Comparison of ENCODE assay signal across 8 cellular contexts in genomic region chrX:71911731-71912050, GRCh38. TPM values are rescaled to one million over a fixed set of nuclear protein-coding genes. Genes with fewer than 3 reads are reported as not detected.
DNase-seq lines count a peak whose midpoint lies in the region; ATAC-seq and TF ChIP-seq lines count a peak whose summit lies in the region.

No MANE protein-coding gene starts in this region.

- intact Hi-C loops in CD4-positive, alpha-beta memory T cell (cut with micrococcal nuclease) = no loop called here
- intact Hi-C loops in Panc1 (cut with micrococcal nuclease; ENCODE audit: unreplicated experiment) = no loop called here
- intact Hi-C loops in psoas muscle (cut with DNase I) = loop anchor here in 1 of 2 donors (2.0 kb wide), 1 partner anchor 215 kb away; no protein-coding TSS in a partner anchor

- no peaks in the 10 kb centered on the region for H3K36me3 ChIP-seq in CD4-positive, alpha-beta memory T cell (ENCODE audit: insufficient read depth, low read length)
- H3K36me3 ChIP-seq in Panc1 (ENCODE audit: control insufficient read depth, insufficient read depth, low read length) (no peaks in the 10 kb centered on the region), gastroesophageal sphincter (no peaks in the 10 kb centered on the region), psoas muscle (ENCODE audit: insufficient read depth in 1 of 2, low read depth in 1 of 2) (no peaks in the 10 kb centered on the region)

- H3K27me3 ChIP-seq in CD4-positive, alpha-beta memory T cell (ENCODE audit: insufficient read depth, low read length) = no peaks in the 10 kb centered on the region
- H3K27me3 ChIP-seq in Panc1 (ENCODE audit: control insufficient read depth, insufficient read depth, low read length) (peaks cover 5% of the 10 kb centered on the region; the same call in 1 of the 2 replicates), gastroesophageal sphincter (peaks cover 29% of the 10 kb centered on the region), psoas muscle (ENCODE audit: insufficient read depth in 3 of 3, low read length in 2 of 3) (peaks cover 0 to 47% (median 0%) of the 10 kb centered on the region in 3 donors)

- no peak overlapping the region for H3K4me3 ChIP-seq in CD4-positive, alpha-beta memory T cell (ENCODE audit: low read length in 2 of 2)
- peak overlapping the region; percentile 29 to 32 for H3K4me3 ChIP-seq in Panc1 (ENCODE audit: low read depth in 2 of 2, low read length in 2 of 2)
- peak overlapping the region; percentile 51 to 56 for H3K4me3 ChIP-seq in gastroesophageal sphincter
- peak overlapping the region; percentile 55 for H3K4me3 ChIP-seq in psoas muscle

- 7% methylated on average over 6 of the region's 29 CpGs; no CpG with 5 or more reads in 1 of the 2 donors for WGBS in gastroesophageal sphincter (ENCODE audit: low coverage in 1 of 2), 2 donors
- 4 to 44% (median 10%) methylated on average over 10 to 29 of the region's 29 CpGs for WGBS in psoas muscle, 3 donors

- H3K4me3 Mint-ChIP-seq in CD4-positive, alpha-beta memory T cell = peak overlapping the region in 6 of 8 donors; percentile 44 to 66 (median 57)
- H3K4me3 Mint-ChIP-seq in T-helper 2 cell treated with Interferon-gamma antibody and Interleukin-4, amounts not matched to agents 5 μg/mL and 100 μg/mL, for 36 hours = no peak overlapping the region

- POLR2A ChIA-PET in CD4-positive, alpha-beta memory T cell (lab: Charles Lee; ENCODE audit: partially characterized antibody) = no interaction called here
- POLR2A ChIA-PET in Panc1 (lab: Charles Lee) = no interaction called here
- POLR2A ChIA-PET in HEK293T (lab: Yijun Ruan, JAX) = interaction anchor here (0.7 to 1.0 kb wide), 4 partner anchors 13 to 270 kb away, joined by 3 to 5 read pairs (median 3); partner anchors contain the start of genes PIN4 and RTL5

- peaks cover 0 to 3% (median 0%) of the 10 kb centered on the region in 8 donors for H3K9me3 Mint-ChIP-seq in CD4-positive, alpha-beta memory T cell
- no peaks in the 10 kb centered on the region for H3K9me3 Mint-ChIP-seq in T-helper 2 cell treated with Interferon-gamma antibody and Interleukin-4, amounts not matched to agents 5 μg/mL and 100 μg/mL, for 36 hours

- no peak for DNase-seq in CD4-positive, alpha-beta memory T cell
- DNase-seq in Panc1 (ENCODE audit: low read depth, low spot score) (no peak), psoas muscle (peak in 1 of 2 donors; percentile 17), HEK293T (ENCODE audit: extremely low spot score) (no peak), NCI-H2171 treated with DMSO at 0.1 percent for 48 hours (lab: John Stamatoyannopoulos, UW) (no peak)
- no peak for DNase-seq in T-helper 2 cell treated with Interferon-gamma antibody and Interleukin-4, amounts not matched to agents 5 μg/mL and 100 μg/mL, for 36 hours (ENCODE audit: low spot score)

- H3K27ac Mint-ChIP-seq in CD4-positive, alpha-beta memory T cell = no peak overlapping the region
- H3K27ac Mint-ChIP-seq in T-helper 2 cell treated with Interferon-gamma antibody and Interleukin-4, amounts not matched to agents 5 μg/mL and 100 μg/mL, for 36 hours = no peak overlapping the region

- ATAC-seq in Panc1 (peak; percentile 63), gastroesophageal sphincter (peak; percentile 54), psoas muscle (peak in 3 of 4 donors; percentile 17 to 60 (median 42)), GM18498 (IDR thresholded peaks at IDR 0.05; ENCODE audit: unreplicated experiment) (no peak)

- no peaks in the 10 kb centered on the region for H3K4me1 ChIP-seq in CD4-positive, alpha-beta memory T cell (ENCODE audit: insufficient read depth, low read length)
- H3K4me1 ChIP-seq in Panc1 (ENCODE audit: control insufficient read depth, insufficient read depth, low read length) (no peaks in the 10 kb centered on the region), gastroesophageal sphincter (peaks cover 0 to 15% (median 0%) of the 10 kb centered on the region in 3 donors), psoas muscle (no peaks in the 10 kb centered on the region)

- no peaks in the 10 kb centered on the region for H3K9me3 ChIP-seq in CD4-positive, alpha-beta memory T cell (ENCODE audit: control insufficient read depth in 1 of 2, low read length in 2 of 2)
- no peaks in the 10 kb centered on the region for H3K9me3 ChIP-seq in Panc1 (ENCODE audit: control insufficient read depth, insufficient read depth, low read depth, low read length)
- no peaks in the 10 kb centered on the region for H3K9me3 ChIP-seq in gastroesophageal sphincter
- no peaks in the 10 kb centered on the region for H3K9me3 ChIP-seq in psoas muscle

- CTCF ChIA-PET in CD4-positive, alpha-beta memory T cell (lab: Charles Lee; ENCODE audit: partially characterized antibody) = no interaction called here
- CTCF ChIA-PET in Panc1 (lab: Charles Lee) (no interaction called here), HEK293T (lab: Yijun Ruan, JAX) (interaction anchor here (1.0 to 1.4 kb wide), 4 partner anchors 13 to 101 kb away, joined by 3 to 4 read pairs (median 4); no protein-coding TSS in a partner anchor)

- in situ Hi-C loops in Panc1 (cut with HindIII; ENCODE audit: low pct_unique_long_range_greater_than_20kb, low sequenced_read_pairs) = no loop called here

- peaks cover 9 to 17% of the 10 kb centered on the region in 2 donors for H3K27me3 Mint-ChIP-seq in CD4-positive, alpha-beta memory T cell
- H3K27me3 Mint-ChIP-seq in T-helper 2 cell treated with Interferon-gamma antibody and Interleukin-4, amounts not matched to agents 5 μg/mL and 100 μg/mL, for 36 hours (ENCODE audit: low read depth) = peaks cover 50% of the 10 kb centered on the region

- no TSS peak for BruUV-seq in Panc1 (replicated peaks; lab: Mats Ljungman, UMichigan)

- H3K27ac ChIP-seq in CD4-positive, alpha-beta memory T cell (ENCODE audit: low read depth, low read length) = no peak overlapping the region
- no peak overlapping the region for H3K27ac ChIP-seq in Panc1 (ENCODE audit: low read length)
- peak overlapping the region in 3 of 4 donors; percentile 1 to 75 (median 66) for H3K27ac ChIP-seq in gastroesophageal sphincter
- H3K27ac ChIP-seq in psoas muscle = no peak overlapping the region

- no peaks in the 10 kb centered on the region for H3K36me3 Mint-ChIP-seq in CD4-positive, alpha-beta memory T cell
- no peaks in the 10 kb centered on the region for H3K36me3 Mint-ChIP-seq in T-helper 2 cell treated with Interferon-gamma antibody and Interleukin-4, amounts not matched to agents 5 μg/mL and 100 μg/mL, for 36 hours (ENCODE audit: low read depth)

- no peak for TF ChIP-seq CTCF in Panc1 (IDR thresholded peaks at IDR 0.05)
- no peak for TF ChIP-seq CTCF in gastroesophageal sphincter (IDR thresholded peaks at IDR 0.05)
- TF ChIP-seq CTCF in psoas muscle (IDR thresholded peaks at IDR 0.05) = no peak

- no peak for TF ChIP-seq POLR2A in gastroesophageal sphincter (IDR thresholded peaks at IDR 0.05)

- no peak for TF ChIP-seq EP300 in gastroesophageal sphincter (IDR thresholded peaks at IDR 0.05)

- H3K4me1 Mint-ChIP-seq in CD4-positive, alpha-beta memory T cell = peaks cover 0 to 9% (median under 1%) of the 10 kb centered on the region in 4 donors
- no peaks in the 10 kb centered on the region for H3K4me1 Mint-ChIP-seq in T-helper 2 cell treated with Interferon-gamma antibody and Interleukin-4, amounts not matched to agents 5 μg/mL and 100 μg/mL, for 36 hours (ENCODE audit: low read depth)

TF ChIP-seq in HEK293T, 16 proteins besides CTCF, POLR2A, EP300 and RAD21:
- TF ChIP-seq HDGF (IDR thresholded peaks at IDR 0.05; ENCODE audit: borderline replicate concordance) (no peak), ELF4 (IDR thresholded peaks at IDR 0.05) (no peak), NFRKB (IDR thresholded peaks at IDR 0.05) (no peak), LEF1 (IDR thresholded peaks at IDR 0.05; ENCODE audit: borderline replicate concordance) (no peak), FOXK2 (IDR thresholded peaks at IDR 0.05) (no peak), TARDBP (IDR thresholded peaks at IDR 0.05) (no peak), PKNOX1 (IDR thresholded peaks at IDR 0.05) (no peak), SUZ12 (IDR thresholded peaks at IDR 0.05) (no peak), FOXA1 (IDR thresholded peaks at IDR 0.05) (no peak), L3MBTL2 (conservative IDR thresholded peaks at IDR 0.05) (no peak), BHLHE40 (IDR thresholded peaks at IDR 0.05; ENCODE audit: borderline replicate concordance) (no peak), FOXM1 (IDR thresholded peaks at IDR 0.05; ENCODE audit: borderline replicate concordance) (no peak), CTBP1 (IDR thresholded peaks at IDR 0.05; ENCODE audit: borderline replicate concordance) (no peak), ZNF384 (IDR thresholded peaks at IDR 0.05) (no peak), ARNT (IDR thresholded peaks at IDR 0.05) (no peak), SP1 (IDR thresholded peaks at IDR 0.05) (no peak)

RNA-seq across cellular contexts. Expression of gene NHSL2, which starts 1.0 kb away (rescaled TPM):
- total RNA-seq in CD4-positive, alpha-beta memory T cell = 1 to 10 TPM; 8.1 to 8.4 TPM
- 10 to 100 TPM; 12.7 to 27.2 TPM for polyA plus RNA-seq in CD4-positive, alpha-beta memory T cell
- total RNA-seq in Panc1 (2021; ENCODE audit: unreplicated experiment) = 0.36 TPM
- polyA plus RNA-seq in Panc1 (2012; ENCODE audit: insufficient read length) = 0.46 TPM
- total RNA-seq in gastroesophageal sphincter = 10 to 100 TPM; 10.4 to 35.8 (median 13.9) TPM
- total RNA-seq in psoas muscle = 1 to 10 TPM; 1.9 to 4.4 (median 3.4) TPM
- polyA plus RNA-seq in psoas muscle = under 1 TPM; 0.30 to 0.48 (median 0.40) TPM

Comparison
In these comparisons a context has a peak if more than half of its experiments do, and no peak if none do; other contexts are left out.
1. H3K27ac ChIP-seq: peak in gastroesophageal sphincter (3 of 4); none in CD4-positive, alpha-beta memory T cell (single experiment), Panc1 (single experiment) and psoas muscle (single experiment).
2. H3K4me3 ChIP-seq: peak in Panc1 (2 of 2), gastroesophageal sphincter (2 of 2) and psoas muscle (single experiment); none in CD4-positive, alpha-beta memory T cell (0 of 2).